Comparison of ENCODE assay signal across 13 cellular contexts in genomic region chr10:12431453-12432101, GRCh38.
"Had no signal": no experiment of that assay in that cellular context is flagged by ENCODE, and none has a peak within 500 bp of the region (broad histone marks: within the 10 kb centered on the region; RNA-seq: fewer than 3 reads in every experiment).

No MANE protein-coding gene starts in this region.

- DNase-seq: activated CD4-positive, alpha-beta T cell treated with anti-CD3 and anti-CD28 coated beads, Interleukin-2, amount 10 ng/mL, durations not matched to agents 24 days and 14 days; activated CD8-positive, alpha-beta memory T cell treated with anti-CD3 and anti-CD28 coated beads, Interleukin-2, amount 50 U/mL, for 48 hours; activated gamma-delta T cell treated with Interleukin-2 at 50 U/mL for 16 hours; activated naive CD8-positive, alpha-beta T cell treated with anti-CD3 and anti-CD28 coated beads for 36 hours; central memory CD4-positive, alpha-beta T cell; colonic mucosa; foreskin fibroblast; glutamatergic neuron; lower lobe of right lung; stimulated activated CD4-positive, alpha-beta T cell treated with anti-CD3 and anti-CD28 coated beads, Interleukin-2, amount 100 ng/mL, for 48 hours; thyroid gland had no signal

- H3K36me3 ChIP-seq: colonic mucosa, esophagus muscularis mucosa, lower lobe of right lung, thyroid gland had no signal

- ATAC-seq: lower lobe of right lung; stimulated activated memory B cell treated with anti-CD40 and anti-IgM and Interleukin-4, amounts not matched to agents 10 μg/mL and 1 μg/mL and 100 μg/mL, for 72 hours had no signal

- H3K27ac ChIP-seq: colonic mucosa, esophagus muscularis mucosa, lower lobe of right lung, thyroid gland had no signal

- H3K4me3 ChIP-seq: colonic mucosa, esophagus muscularis mucosa, lower lobe of right lung, thyroid gland had no signal

- H3K4me1 ChIP-seq: lower lobe of right lung had no signal

- H3K9me3 ChIP-seq: colonic mucosa, esophagus muscularis mucosa, lower lobe of right lung, thyroid gland had no signal

- H3K27me3 ChIP-seq: colonic mucosa, esophagus muscularis mucosa, thyroid gland had no signal
